ENCODE assay signal across 8 cellular contexts in genomic region chr14:39176263-39177167, GRCh38. TPM values are rescaled to one million over a fixed set of nuclear protein-coding genes. Genes with fewer than 3 reads are reported as not detected.
DNase-seq lines count a peak whose midpoint lies in the region; ATAC-seq and TF ChIP-seq lines count a peak whose summit lies in the region.

No MANE protein-coding gene starts in this region.

- peaks cover 58% of the 10 kb centered on the region for H3K36me3 ChIP-seq in iPS-18a (ENCODE audit: control insufficient read depth, low read depth, low read length)

- POLR2A ChIA-PET in RWPE1 (lab: Yijun Ruan, JAX; ENCODE audit: low non-redundant PET) = no interaction called here

- intact Hi-C loops in activated T-helper 1 cell treated with anti-CD3 and anti-CD28 coated beads, Interleukin-12 subunit alpha, Interleukin-12 subunit beta, Interleukin-2, Interleukin-4 antibody, amounts not matched to agents 30 ng/mL and 10 ng/mL and 1 ng/mL, durations not matched to agents 14 hours and 24 hours and 36 hours (cut with micrococcal nuclease) = no loop called here

- CTCF ChIA-PET in RWPE1 (lab: Yijun Ruan, JAX) = no interaction called here

- no peaks in the 10 kb centered on the region for H3K9me3 Mint-ChIP-seq in T-helper 1 cell treated with Interleukin-12 subunit alpha and Interleukin-12 subunit beta and Interleukin-4 antibody, amounts not matched to agents 30 μg/mL and 1 μg/mL, for 36 hours
- no peaks in the 10 kb centered on the region for H3K9me3 Mint-ChIP-seq in activated T-helper 1 cell treated with anti-CD3 and anti-CD28 coated beads, Interleukin-12 subunit alpha, Interleukin-12 subunit beta, Interleukin-2, Interleukin-4 antibody, amounts not matched to agents 30 ng/mL and 10 ng/mL and 1 ng/mL, durations not matched to agents 14 hours and 24 hours and 36 hours
- H3K9me3 Mint-ChIP-seq in stimulated activated memory B cell treated with anti-CD40 and anti-IgM and Interleukin-4, amounts not matched to agents 10 μg/mL and 1 μg/mL and 100 μg/mL, for 72 hours = no peaks in the 10 kb centered on the region

- H3K27ac Mint-ChIP-seq in T-helper 1 cell treated with Interleukin-12 subunit alpha and Interleukin-12 subunit beta and Interleukin-4 antibody, amounts not matched to agents 30 μg/mL and 1 μg/mL, for 36 hours = peak overlapping the region; percentile 100
- peak overlapping the region; percentile 95 for H3K27ac Mint-ChIP-seq in activated T-helper 1 cell treated with anti-CD3 and anti-CD28 coated beads, Interleukin-12 subunit alpha, Interleukin-12 subunit beta, Interleukin-2, Interleukin-4 antibody, amounts not matched to agents 30 ng/mL and 10 ng/mL and 1 ng/mL, durations not matched to agents 14 hours and 24 hours and 36 hours
- H3K27ac Mint-ChIP-seq in stimulated activated memory B cell treated with anti-CD40 and anti-IgM and Interleukin-4, amounts not matched to agents 10 μg/mL and 1 μg/mL and 100 μg/mL, for 72 hours = peak overlapping the region; percentile 93

- DNase-seq in T-helper 1 cell (no peak), DMS114 treated with DMSO at 0.1 percent for 48 hours (lab: John Stamatoyannopoulos, UW; ENCODE audit: unreplicated experiment) (no peak), HCEC 1CT (no peak), RWPE1 (ENCODE audit: low spot score) (no peak)
- no peak for DNase-seq in activated T-helper 1 cell treated with anti-CD3 and anti-CD28 coated beads, Interleukin-12 subunit alpha, Interleukin-12 subunit beta, Interleukin-2, Interleukin-4 antibody, amounts not matched to agents 30 ng/mL and 10 ng/mL and 1 ng/mL, durations not matched to agents 14 hours and 24 hours and 36 hours (ENCODE audit: low spot score)

- H3K36me3 Mint-ChIP-seq in T-helper 1 cell treated with Interleukin-12 subunit alpha and Interleukin-12 subunit beta and Interleukin-4 antibody, amounts not matched to agents 30 μg/mL and 1 μg/mL, for 36 hours (ENCODE audit: low read depth) = peaks cover 39% of the 10 kb centered on the region
- peaks cover 34% of the 10 kb centered on the region for H3K36me3 Mint-ChIP-seq in activated T-helper 1 cell treated with anti-CD3 and anti-CD28 coated beads, Interleukin-12 subunit alpha, Interleukin-12 subunit beta, Interleukin-2, Interleukin-4 antibody, amounts not matched to agents 30 ng/mL and 10 ng/mL and 1 ng/mL, durations not matched to agents 14 hours and 24 hours and 36 hours (ENCODE audit: low read depth)
- peaks cover 24% of the 10 kb centered on the region for H3K36me3 Mint-ChIP-seq in stimulated activated memory B cell treated with anti-CD40 and anti-IgM and Interleukin-4, amounts not matched to agents 10 μg/mL and 1 μg/mL and 100 μg/mL, for 72 hours

- H3K27me3 ChIP-seq in iPS-18a (ENCODE audit: control insufficient read depth, insufficient read depth, low read length) = no peaks in the 10 kb centered on the region

- no peaks in the 10 kb centered on the region for H3K9me3 ChIP-seq in iPS-18a (ENCODE audit: control insufficient read depth, low read depth, low read length)

- peak overlapping the region; percentile 96 for H3K27ac ChIP-seq in iPS-18a (ENCODE audit: low read length)
- H3K27ac ChIP-seq in RWPE1 = no peak overlapping the region

- TF ChIP-seq CTCF in RWPE1 (conservative IDR thresholded peaks at IDR 0.05; ENCODE audit: low read depth) = no peak

- H3K9ac ChIP-seq in iPS-18a (ENCODE audit: low read length) = peak overlapping the region; percentile 100

- peak overlapping the region; percentile 94 for H3K4me3 ChIP-seq in iPS-18a (ENCODE audit: low read length)

- ATAC-seq in stimulated activated memory B cell treated with anti-CD40 and anti-IgM and Interleukin-4, amounts not matched to agents 10 μg/mL and 1 μg/mL and 100 μg/mL, for 72 hours = no peak

- peak overlapping the region; percentile 99 for H3K4me3 Mint-ChIP-seq in T-helper 1 cell treated with Interleukin-12 subunit alpha and Interleukin-12 subunit beta and Interleukin-4 antibody, amounts not matched to agents 30 μg/mL and 1 μg/mL, for 36 hours
- H3K4me3 Mint-ChIP-seq in activated T-helper 1 cell treated with anti-CD3 and anti-CD28 coated beads, Interleukin-12 subunit alpha, Interleukin-12 subunit beta, Interleukin-2, Interleukin-4 antibody, amounts not matched to agents 30 ng/mL and 10 ng/mL and 1 ng/mL, durations not matched to agents 14 hours and 24 hours and 36 hours = peak overlapping the region; percentile 94
- peak overlapping the region; percentile 88 for H3K4me3 Mint-ChIP-seq in stimulated activated memory B cell treated with anti-CD40 and anti-IgM and Interleukin-4, amounts not matched to agents 10 μg/mL and 1 μg/mL and 100 μg/mL, for 72 hours

- H3K27me3 Mint-ChIP-seq in T-helper 1 cell treated with Interleukin-12 subunit alpha and Interleukin-12 subunit beta and Interleukin-4 antibody, amounts not matched to agents 30 μg/mL and 1 μg/mL, for 36 hours (ENCODE audit: low read depth) = no peaks in the 10 kb centered on the region
- H3K27me3 Mint-ChIP-seq in activated T-helper 1 cell treated with anti-CD3 and anti-CD28 coated beads, Interleukin-12 subunit alpha, Interleukin-12 subunit beta, Interleukin-2, Interleukin-4 antibody, amounts not matched to agents 30 ng/mL and 10 ng/mL and 1 ng/mL, durations not matched to agents 14 hours and 24 hours and 36 hours (ENCODE audit: insufficient read depth) = no peaks in the 10 kb centered on the region
- no peaks in the 10 kb centered on the region for H3K27me3 Mint-ChIP-seq in stimulated activated memory B cell treated with anti-CD40 and anti-IgM and Interleukin-4, amounts not matched to agents 10 μg/mL and 1 μg/mL and 100 μg/mL, for 72 hours

- peaks cover 31% of the 10 kb centered on the region for H3K4me1 Mint-ChIP-seq in T-helper 1 cell treated with Interleukin-12 subunit alpha and Interleukin-12 subunit beta and Interleukin-4 antibody, amounts not matched to agents 30 μg/mL and 1 μg/mL, for 36 hours (ENCODE audit: low read depth)
- peaks cover 25% of the 10 kb centered on the region for H3K4me1 Mint-ChIP-seq in activated T-helper 1 cell treated with anti-CD3 and anti-CD28 coated beads, Interleukin-12 subunit alpha, Interleukin-12 subunit beta, Interleukin-2, Interleukin-4 antibody, amounts not matched to agents 30 ng/mL and 10 ng/mL and 1 ng/mL, durations not matched to agents 14 hours and 24 hours and 36 hours (ENCODE audit: low read depth)
- peaks cover 7% of the 10 kb centered on the region for H3K4me1 Mint-ChIP-seq in stimulated activated memory B cell treated with anti-CD40 and anti-IgM and Interleukin-4, amounts not matched to agents 10 μg/mL and 1 μg/mL and 100 μg/mL, for 72 hours

- peaks cover 5% of the 10 kb centered on the region for H3K4me1 ChIP-seq in iPS-18a (ENCODE audit: control insufficient read depth, low read depth, low read length)

RNA-seq across cellular contexts. Expression of gene PNN, which starts 1.5 kb away (rescaled TPM):
- total RNA-seq in activated T-helper 1 cell treated with anti-CD3 and anti-CD28 coated beads, Interleukin-12 subunit alpha, Interleukin-12 subunit beta, Interleukin-2, Interleukin-4 antibody, amounts not matched to agents 30 ng/mL and 10 ng/mL and 1 ng/mL, durations not matched to agents 14 hours and 24 hours and 36 hours = 111 and 116 TPM in 2 replicates

RNA-seq across cellular contexts. Expression of gene TRAPPC6B, which starts 6.4 kb away (rescaled TPM):
- total RNA-seq in activated T-helper 1 cell treated with anti-CD3 and anti-CD28 coated beads, Interleukin-12 subunit alpha, Interleukin-12 subunit beta, Interleukin-2, Interleukin-4 antibody, amounts not matched to agents 30 ng/mL and 10 ng/mL and 1 ng/mL, durations not matched to agents 14 hours and 24 hours and 36 hours = 17.4 and 18.5 TPM in 2 replicates

RNA-seq across cellular contexts. Expression of gene MIA2, which starts 57.2 kb away (rescaled TPM):
- total RNA-seq in activated T-helper 1 cell treated with anti-CD3 and anti-CD28 coated beads, Interleukin-12 subunit alpha, Interleukin-12 subunit beta, Interleukin-2, Interleukin-4 antibody, amounts not matched to agents 30 ng/mL and 10 ng/mL and 1 ng/mL, durations not matched to agents 14 hours and 24 hours and 36 hours = 22.6 and 23.8 TPM in 2 replicates
